Comparison of ENCODE assay signal across 2 cellular contexts in genomic region chr12:132284071-132284492, GRCh38.
TF ChIP-seq lines count a peak whose summit lies in the region.

No MANE protein-coding gene starts in this region.

TF ChIP-seq in IMR-90, 13 proteins besides CTCF, POLR2A, EP300 and RAD21:
- no peak for TF ChIP-seq RCOR1 (IDR thresholded peaks at IDR 0.05; ENCODE audit: insufficient replicate concordance, low read length)
- 0 out of 2 replicates have a peak, but pooled peaks have one; percentile 5 for TF ChIP-seq SMC3 (IDR thresholded peaks at IDR 0.05; ENCODE audit: low read depth, low read length)

TF ChIP-seq in GM12878, 131 proteins besides CTCF, POLR2A, EP300 and RAD21:
- TF ChIP-seq TAF1 (IDR thresholded peaks at IDR 0.05; ENCODE audit: borderline replicate concordance, low read depth, low read length) (no peak), BCL3 (IDR thresholded peaks at IDR 0.05; ENCODE audit: borderline replicate concordance, insufficient read depth, low read depth, low read length, poor library complexity, severe bottlenecking) (peak; percentile 96), PBX3 (IDR thresholded peaks at IDR 0.05; ENCODE audit: insufficient replicate concordance, low read depth, low read length) (peak; percentile 9), NBN (IDR thresholded peaks at IDR 0.05) (no peak), TCF3 (IDR thresholded peaks at IDR 0.05; ENCODE audit: borderline replicate concordance, insufficient read depth, low read depth, low read length) (peak; percentile 75; the same call in 1 of the 2 replicates), EZH2 (IDR thresholded peaks at IDR 0.05; ENCODE audit: borderline replicate concordance, control insufficient read depth, low read depth, low read length) (no peak), GABPA (IDR thresholded peaks at IDR 0.05; ENCODE audit: low read depth) (no peak)
